In genomic region chr3:87436781-87437543, GRCh38 we compare ENCODE assay signal across 22 cellular contexts.
A peak's percentile ranks its signal among the peaks of the same experiment; 100 is the strongest.
DNase-seq lines count a peak whose midpoint lies in the region; ATAC-seq and TF ChIP-seq lines count a peak whose summit lies in the region.
"Had no signal": no experiment of that assay in that cellular context is flagged by ENCODE, and none has a peak within 500 bp of the region (broad histone marks: within the 10 kb centered on the region; RNA-seq: fewer than 3 reads in every experiment).

No MANE protein-coding gene starts in this region.

- H3K9ac ChIP-seq in PC-3 (ENCODE audit: low read length), result no peak overlapping the region
- H3K9ac ChIP-seq in skeletal muscle satellite cell (ENCODE audit: low read depth, low read length), result no peak overlapping the region
- H3K9ac ChIP-seq: parathyroid adenoma had no signal

- DNase-seq in ELR (ENCODE audit: low read depth), result peak; percentile 54
- peak; percentile 34 for DNase-seq in PC-3
- DNase-seq in epithelial cell of proximal tubule (ENCODE audit: low read depth), result peak; percentile 4
- no peak for DNase-seq in stimulated activated effector memory CD8-positive, alpha-beta T cell treated with anti-CD3 and anti-CD28 coated beads, Interleukin-12 subunit alpha, Interleukin-12 subunit beta, amount 100 ng/mL, for 72 hours (ENCODE audit: low spot score in 2 of 2)
- DNase-seq in SW 1271 (lab: John Stamatoyannopoulos, UW), result no peak
- no peak for DNase-seq in NCI-H1694 treated with DMSO at 0.1 percent for 48 hours (lab: John Stamatoyannopoulos, UW)
- DNase-seq: activated CD4-positive, alpha-beta T cell treated with anti-CD3 and anti-CD28 coated beads, Interleukin-2, amount 50 U/mL, for 4 hours; activated naive CD8-positive, alpha-beta T cell treated with anti-CD3 and anti-CD28 coated beads, Interleukin-2, amount 10 ng/mL, durations not matched to agents 7 days and 5 days; activated T-cell treated with anti-CD3 and anti-CD28 coated beads, Interleukin-2, amount 50 U/mL, for 48 hours; CD4-positive, alpha-beta memory T cell; DND-41; effector memory CD8-positive, alpha-beta T cell; foreskin melanocyte; GOT3; NCI-H510A; stimulated activated CD4-positive, alpha-beta T cell treated with anti-CD3 and anti-CD28 coated beads, Interleukin-12 subunit alpha, Interleukin-12 subunit beta, amount 100 ng/mL, for 4 hours; stimulated activated naive CD4-positive, alpha-beta T cell treated with Interleukin-2 at 50 U/mL for 16 hours; upper lobe of right lung had no signal

- H3K27me3 ChIP-seq in PC-3 (ENCODE audit: low read length) (no peaks in the 10 kb centered on the region), skeletal muscle satellite cell (ENCODE audit: control insufficient read depth, insufficient read depth, low read length) (no peaks in the 10 kb centered on the region)
- H3K27me3 ChIP-seq: upper lobe of right lung had no signal

- CTCF ChIA-PET in PC-3 (lab: Charles Lee), result no interaction called here

- no peaks in the 10 kb centered on the region for H3K9me2 ChIP-seq in PC-3 (replicated peaks; ENCODE audit: low read length)

- H4K20me1 ChIP-seq in PC-3 (ENCODE audit: low read length), result no peaks in the 10 kb centered on the region

- TF ChIP-seq CTCF in PC-3 (conservative IDR thresholded peaks at IDR 0.05; ENCODE audit: low read depth, low read length), result no peak
- no peak for TF ChIP-seq CTCF in epithelial cell of proximal tubule (conservative IDR thresholded peaks at IDR 0.05; ENCODE audit: low read depth, low read length)

- intact Hi-C loops in PC-3 (cut with micrococcal nuclease), result no loop called here

- H3K27ac ChIP-seq in PC-3 (ENCODE audit: low read length), result no peak overlapping the region
- H3K27ac ChIP-seq: parathyroid adenoma, upper lobe of right lung had no signal

- H3K4me1 Mint-ChIP-seq in stimulated activated effector memory CD8-positive, alpha-beta T cell treated with anti-CD3 and anti-CD28 coated beads, Interleukin-12 subunit alpha, Interleukin-12 subunit beta, amount 100 ng/mL, for 72 hours, result no peaks in the 10 kb centered on the region
- H3K4me1 Mint-ChIP-seq: activated naive CD8-positive, alpha-beta T cell treated with anti-CD3 and anti-CD28 coated beads, Interleukin-2, amount 10 ng/mL, durations not matched to agents 7 days and 5 days; central memory CD8-positive, alpha-beta T cell had no signal

- peak; percentile 36 for ATAC-seq in PC-3
- ATAC-seq in stimulated activated effector memory CD8-positive, alpha-beta T cell treated with anti-CD3 and anti-CD28 coated beads, Interleukin-12 subunit alpha, Interleukin-12 subunit beta, amount 100 ng/mL, for 72 hours, result no peak
- no peak for ATAC-seq in GM21390 (IDR thresholded peaks at IDR 0.05; ENCODE audit: unreplicated experiment)
- ATAC-seq: effector memory CD8-positive, alpha-beta T cell; upper lobe of right lung had no signal

- no peaks in the 10 kb centered on the region for H3K9me3 Mint-ChIP-seq in stimulated activated effector memory CD8-positive, alpha-beta T cell treated with anti-CD3 and anti-CD28 coated beads, Interleukin-12 subunit alpha, Interleukin-12 subunit beta, amount 100 ng/mL, for 72 hours
- H3K9me3 Mint-ChIP-seq: activated naive CD8-positive, alpha-beta T cell treated with anti-CD3 and anti-CD28 coated beads, Interleukin-2, amount 10 ng/mL, durations not matched to agents 7 days and 5 days; CD4-positive, alpha-beta memory T cell had no signal

- no peaks in the 10 kb centered on the region for H3K79me2 ChIP-seq in PC-3 (ENCODE audit: low read length)
- H3K79me2 ChIP-seq: parathyroid adenoma had no signal

- H3K4me1 ChIP-seq in PC-3 (ENCODE audit: insufficient read depth, low read length), result peaks cover 15% of the 10 kb centered on the region
- H3K4me1 ChIP-seq in skeletal muscle satellite cell (ENCODE audit: control insufficient read depth, insufficient read depth, low read length), result peaks cover 10% of the 10 kb centered on the region
- H3K4me1 ChIP-seq: parathyroid adenoma, upper lobe of right lung had no signal

- H3K4me3 ChIP-seq in PC-3 (ENCODE audit: low read length), result no peak overlapping the region
- H3K4me3 ChIP-seq in epithelial cell of proximal tubule (ENCODE audit: low read depth, low read length), result no peak overlapping the region
- no peak overlapping the region for H3K4me3 ChIP-seq in skeletal muscle satellite cell (ENCODE audit: low read length)
- H3K4me3 ChIP-seq: upper lobe of right lung had no signal

- no peaks in the 10 kb centered on the region for H3F3A ChIP-seq in PC-3 (ENCODE audit: low read length, unreplicated experiment)

- no peaks in the 10 kb centered on the region for H3K9me3 ChIP-seq in PC-3 (ENCODE audit: low read length)
- no peaks in the 10 kb centered on the region for H3K9me3 ChIP-seq in skeletal muscle satellite cell (replicated peaks; ENCODE audit: low read length)
- H3K9me3 ChIP-seq: upper lobe of right lung had no signal

- no TSS peak for BruUV-seq in PC-3 (replicated peaks; lab: Mats Ljungman, UMichigan)

- H3K4me2 ChIP-seq in PC-3 (ENCODE audit: low read length) (peak overlapping the region; percentile 36; the same call in 1 of the 2 replicates), skeletal muscle satellite cell (ENCODE audit: low read length) (peak overlapping the region; percentile 50)

- no peak overlapping the region for H3K4me3 Mint-ChIP-seq in stimulated activated effector memory CD8-positive, alpha-beta T cell treated with anti-CD3 and anti-CD28 coated beads, Interleukin-12 subunit alpha, Interleukin-12 subunit beta, amount 100 ng/mL, for 72 hours
- H3K4me3 Mint-ChIP-seq: activated naive CD8-positive, alpha-beta T cell treated with anti-CD3 and anti-CD28 coated beads, Interleukin-2, amount 10 ng/mL, durations not matched to agents 7 days and 5 days; central memory CD8-positive, alpha-beta T cell; effector memory CD8-positive, alpha-beta T cell had no signal

- no peak overlapping the region for H3K27ac Mint-ChIP-seq in stimulated activated effector memory CD8-positive, alpha-beta T cell treated with anti-CD3 and anti-CD28 coated beads, Interleukin-12 subunit alpha, Interleukin-12 subunit beta, amount 100 ng/mL, for 72 hours
- H3K27ac Mint-ChIP-seq: activated naive CD8-positive, alpha-beta T cell treated with anti-CD3 and anti-CD28 coated beads, Interleukin-2, amount 10 ng/mL, durations not matched to agents 7 days and 5 days; effector memory CD8-positive, alpha-beta T cell had no signal

- H3K36me3 Mint-ChIP-seq in stimulated activated effector memory CD8-positive, alpha-beta T cell treated with anti-CD3 and anti-CD28 coated beads, Interleukin-12 subunit alpha, Interleukin-12 subunit beta, amount 100 ng/mL, for 72 hours, result no peaks in the 10 kb centered on the region
- H3K36me3 Mint-ChIP-seq: activated naive CD8-positive, alpha-beta T cell treated with anti-CD3 and anti-CD28 coated beads, Interleukin-2, amount 10 ng/mL, durations not matched to agents 7 days and 5 days; CD4-positive, alpha-beta memory T cell had no signal

- H3K36me3 ChIP-seq in PC-3 (ENCODE audit: low read depth, low read length) (no peaks in the 10 kb centered on the region), skeletal muscle satellite cell (ENCODE audit: insufficient read depth, low read length) (no peaks in the 10 kb centered on the region)
- H3K36me3 ChIP-seq: upper lobe of right lung had no signal

- POLR2A ChIA-PET in PC-3 (lab: Charles Lee; ENCODE audit: unreplicated experiment), result no interaction called here

- H2AFZ ChIP-seq in PC-3 (ENCODE audit: low read length), result no peak overlapping the region
- H2AFZ ChIP-seq: parathyroid adenoma had no signal

Comparison
In these comparisons a context has a peak if more than half of its experiments do, and no peak if none do; other contexts are left out.
1. DNase-seq: peak in ELR (single experiment), PC-3 (single experiment) and epithelial cell of proximal tubule (single experiment); none in stimulated activated effector memory CD8-positive, alpha-beta T cell treated with anti-CD3 and anti-CD28 coated beads, Interleukin-12 subunit alpha, Interleukin-12 subunit beta, amount 100 ng/mL, for 72 hours (0 of 2), SW 1271 (0 of 2) and NCI-H1694 treated with DMSO at 0.1 percent for 48 hours (single experiment).